ENCODE assay signal across 12 cellular contexts in the genomic region with DNA sequence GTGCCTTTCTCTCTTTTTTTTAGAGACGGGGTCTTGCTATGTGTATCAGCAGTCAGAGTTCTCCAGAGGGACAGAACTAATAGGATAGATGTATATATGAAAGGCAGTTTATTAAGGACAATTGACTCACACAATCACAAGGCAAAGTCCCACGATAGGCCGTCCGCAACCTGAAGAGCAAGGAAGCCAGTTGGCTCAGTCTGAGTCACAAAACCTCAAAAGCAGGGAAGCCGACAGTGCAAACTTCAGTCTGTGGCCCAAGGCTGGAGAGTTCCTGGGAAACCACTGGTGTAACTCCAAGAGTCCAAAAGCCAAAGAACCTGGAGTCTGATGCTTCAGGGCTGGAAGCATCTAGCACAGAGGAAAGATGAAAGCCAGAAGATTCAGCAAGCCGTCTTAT. TPM values are rescaled to one million over a fixed set of nuclear protein-coding genes. Genes with fewer than 3 reads are reported as not detected.
A peak's percentile ranks its signal among the peaks of the same experiment; 100 is the strongest.
DNase-seq lines count a peak whose midpoint lies in the region; ATAC-seq and TF ChIP-seq lines count a peak whose summit lies in the region.
"Had no signal": no experiment of that assay in that cellular context is flagged by ENCODE, and none has a peak within 500 bp of the region (broad histone marks: within the 10 kb centered on the region; RNA-seq: fewer than 3 reads in every experiment).

No MANE protein-coding gene starts in this region.

- no peak overlapping the region for H3K9ac ChIP-seq in mammary epithelial cell (ENCODE audit: insufficient read depth, low read length)

- peak; percentile 93 for ATAC-seq in left colon
- ATAC-seq in HG03280 (IDR thresholded peaks at IDR 0.05; ENCODE audit: unreplicated experiment) = no peak
- ATAC-seq in upper lobe of right lung = no peak

- H3K36me3 ChIP-seq in mammary epithelial cell (ENCODE audit: insufficient read depth, low read length) (no peaks in the 10 kb centered on the region), upper lobe of right lung (no peaks in the 10 kb centered on the region)

- intact Hi-C loops in mammary epithelial cell (cut with micrococcal nuclease) = no loop called here
- intact Hi-C loops in left colon (cut with DNase I, micrococcal nuclease) = no loop called here
- intact Hi-C loops in upper lobe of right lung (cut with DNase I) = no loop called here

- no peaks in the 10 kb centered on the region for H3K79me2 ChIP-seq in mammary epithelial cell (ENCODE audit: insufficient read depth, low read length)

- H3K4me2 ChIP-seq in mammary epithelial cell (ENCODE audit: insufficient read depth, low read depth, low read length) = no peak overlapping the region

- H3K9me3 ChIP-seq in mammary epithelial cell (replicated peaks; ENCODE audit: insufficient read depth, low read length) = no peaks in the 10 kb centered on the region
- H3K9me3 ChIP-seq in upper lobe of right lung = no peaks in the 10 kb centered on the region

- WGBS in mammary epithelial cell (ENCODE audit: low coverage, missing lambda C conversion rate) = 38% methylated on average over 6 of the region's 6 CpGs

- no peaks in the 10 kb centered on the region for H4K20me1 ChIP-seq in mammary epithelial cell (ENCODE audit: insufficient read depth, low read length)

- dilution Hi-C loops in mammary epithelial cell (cut with HindIII; ENCODE audit: low sequenced_read_pairs) = no loop called here

- peaks cover 8% of the 10 kb centered on the region for H3K4me1 ChIP-seq in mammary epithelial cell (ENCODE audit: insufficient read depth, low read length)
- H3K4me1 ChIP-seq in upper lobe of right lung = no peaks in the 10 kb centered on the region

- TF ChIP-seq CTCF in AG10803 (conservative IDR thresholded peaks at IDR 0.05; ENCODE audit: low read length) = no peak
- TF ChIP-seq CTCF in mammary epithelial cell (conservative IDR thresholded peaks at IDR 0.05 in 1 of 2, IDR thresholded peaks at IDR 0.05 in 1 of 2; ENCODE audit: extremely low read depth in 1 of 2, insufficient read depth in 1 of 2, low read depth in 1 of 2, low read length in 2 of 2) = no peak
- TF ChIP-seq CTCF in upper lobe of right lung (IDR thresholded peaks at IDR 0.05) = no peak

- DNase-seq in AG10803 (ENCODE audit: low read depth) (peak; percentile 71), M059J (ENCODE audit: low read depth) (peak; percentile 91), mammary epithelial cell (peak; percentile 91), left colon (peak in 1 of 2 donors; percentile 44), superior temporal gyrus (ENCODE audit: extremely low spot score) (no peak), COR-L47 (lab: John Stamatoyannopoulos, UW) (no peak), upper lobe of right lung (no peak)
- DNase-seq: activated CD4-positive, CD25-positive, alpha-beta regulatory T cell treated with anti-CD3 and anti-CD28 coated beads, Interleukin-2, amount 50 U/mL, for 72 hours; activated naive CD8-positive, alpha-beta T cell treated with anti-CD3 and anti-CD28 coated beads, Interleukin-2, amount 10 ng/mL, durations not matched to agents 7 days and 5 days; activated T-cell treated with anti-CD3 and anti-CD28 coated beads for 4 hours; NCI-H1092 treated with DMSO at 0.1 percent for 48 hours had no signal

- H3K27ac ChIP-seq in mammary epithelial cell (ENCODE audit: insufficient read depth, low read depth, low read length) (no peak overlapping the region), upper lobe of right lung (no peak overlapping the region)

- BruUV-seq in mammary epithelial cell (replicated peaks; lab: Mats Ljungman, UMichigan) = no TSS peak

- in situ Hi-C loops in mammary epithelial cell (cut with MboI; ENCODE audit: low sequenced_read_pairs in 2 of 2) = no loop called here

- CTCF ChIA-PET in mammary epithelial cell (lab: Charles Lee; ENCODE audit: low non-redundant PET) = no interaction called here

- no peak overlapping the region for H2AFZ ChIP-seq in mammary epithelial cell (ENCODE audit: low read depth, low read length)

- H3K27me3 ChIP-seq in mammary epithelial cell (ENCODE audit: insufficient read depth, low read length) = no peaks in the 10 kb centered on the region
- H3K27me3 ChIP-seq in upper lobe of right lung = no peaks in the 10 kb centered on the region

- no peak overlapping the region for H3K4me3 ChIP-seq in AG10803 (ENCODE audit: low read length)
- no peak overlapping the region for H3K4me3 ChIP-seq in mammary epithelial cell (replicated peaks in 1 of 3; ENCODE audit: insufficient read depth in 1 of 3, low read depth in 2 of 3, low read length in 3 of 3)
- no peak overlapping the region for H3K4me3 ChIP-seq in upper lobe of right lung

RNA-seq across cellular contexts. Expression of gene H3-3A, which starts 16.3 kb away (rescaled TPM):
- total RNA-seq in M059J (2014; rRNA removed; shearing (Covaris generic)) = 343 and 398 TPM in 2 replicates
- total RNA-seq in mammary epithelial cell (100 to 1,000 TPM; 209 to 262 TPM), left colon (100 to 1,000 TPM; 743 to 759 TPM), upper lobe of right lung (435 TPM)
- 394 TPM for polyA plus RNA-seq in mammary epithelial cell
- 16.2 TPM for polyA minus RNA-seq in mammary epithelial cell

RNA-seq across cellular contexts. Expression of gene SDE2, which starts 47.1 kb away (rescaled TPM):
- total RNA-seq in M059J (2014; rRNA removed; shearing (Covaris generic)) = 15.5 and 28.7 TPM in 2 replicates
- 10 to 100 TPM; 22.0 to 23.5 TPM for total RNA-seq in mammary epithelial cell
- 7.8 TPM for polyA plus RNA-seq in mammary epithelial cell
- 12.1 TPM for polyA minus RNA-seq in mammary epithelial cell
- 10 to 100 TPM; 16.2 to 16.4 TPM for total RNA-seq in left colon
- 21.8 TPM for total RNA-seq in upper lobe of right lung

Comparison
In these comparisons a context has a peak if more than half of its experiments do, and no peak if none do; other contexts are left out.
1. DNase-seq: peak in AG10803 (single experiment), M059J (single experiment) and mammary epithelial cell (single experiment); none in superior temporal gyrus (single experiment), COR-L47 (single experiment) and upper lobe of right lung (single experiment).